In the genomic region with DNA sequence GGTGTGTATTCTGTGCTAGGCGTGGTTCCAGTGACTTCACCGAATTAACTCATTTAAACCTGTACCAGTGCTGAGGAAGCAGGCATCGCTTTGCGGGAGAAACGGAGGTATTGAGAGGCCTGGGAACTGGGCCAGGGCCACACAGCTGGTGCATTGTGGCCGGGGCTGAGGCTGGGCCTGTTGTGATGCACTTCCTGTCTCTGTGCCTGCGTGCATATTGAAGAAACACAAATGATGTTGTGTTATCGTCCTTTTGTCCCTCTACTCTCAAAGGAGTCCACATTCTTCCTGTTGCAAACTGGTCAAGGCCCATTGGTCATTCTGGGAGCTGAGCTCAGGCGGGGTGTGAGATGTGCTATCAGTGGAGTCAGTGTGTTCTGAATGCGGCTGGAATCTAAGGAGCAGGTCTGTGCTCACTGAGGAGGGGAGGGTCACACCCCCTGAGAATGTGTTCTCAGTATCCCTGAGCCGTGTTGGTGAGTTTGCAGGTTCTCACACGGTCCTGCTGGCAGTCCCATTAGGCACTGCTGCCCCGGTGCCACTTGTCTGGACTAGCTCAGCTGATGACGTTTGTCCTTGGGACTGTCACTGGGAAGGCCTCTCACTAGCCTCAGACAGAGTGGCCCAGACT, we compare ENCODE assay signal across 8 cellular contexts.
DNase-seq lines count a peak whose midpoint lies in the region; ATAC-seq and TF ChIP-seq lines count a peak whose summit lies in the region.

No MANE protein-coding gene starts in this region.

- TF ChIP-seq CTCF in right atrium auricular region (IDR thresholded peaks at IDR 0.05) (no peak), spleen (IDR thresholded peaks at IDR 0.05 in 8 of 11, conservative IDR thresholded peaks at IDR 0.05 in 3 of 11) (no peak)

- no peaks in the 10 kb centered on the region for H3K9me3 Mint-ChIP-seq in activated naive CD8-positive, alpha-beta T cell (ENCODE audit: low read depth)

- peaks cover 85% of the 10 kb centered on the region for H3K4me1 Mint-ChIP-seq in activated naive CD8-positive, alpha-beta T cell (ENCODE audit: low read depth)

- H3K27me3 ChIP-seq in right atrium auricular region (no peaks in the 10 kb centered on the region), spleen (replicated peaks in 1 of 7) (no peaks in the 10 kb centered on the region)

- DNase-seq in DMS79 treated with DMSO at 0.1 percent for 48 hours (lab: John Stamatoyannopoulos, UW) = peak; percentile 38
- DNase-seq in DMS79 (lab: John Stamatoyannopoulos, UW) = no peak
- DNase-seq in KBM-7 = peak; percentile 67
- DNase-seq in right atrium auricular region (ENCODE audit: low spot score) = peak; percentile 67
- peak; percentile 88 for DNase-seq in spleen
- no peak for DNase-seq in GM19238 (ENCODE audit: insufficient read length, low spot score)

- no peaks in the 10 kb centered on the region for H3K36me3 ChIP-seq in right atrium auricular region
- peaks cover 0 to 46% (median under 1%) of the 10 kb centered on the region in 6 donors for H3K36me3 ChIP-seq in spleen

- ATAC-seq in HG02885 (IDR thresholded peaks at IDR 0.05; ENCODE audit: poor library complexity, unreplicated experiment) = no peak

- H3K27ac ChIP-seq in right atrium auricular region = peak overlapping the region; percentile 77 to 81
- peak overlapping the region; percentile 63 to 90 (median 80) for H3K27ac ChIP-seq in spleen

- TF ChIP-seq POLR2A in spleen (IDR thresholded peaks at IDR 0.05) = no peak

- no peaks in the 10 kb centered on the region for H3K27me3 Mint-ChIP-seq in activated naive CD8-positive, alpha-beta T cell

- H3K4me3 ChIP-seq in right atrium auricular region (no peak overlapping the region), spleen (peak overlapping the region in 1 of 8 donors; percentile 4)

- H3K9me3 ChIP-seq in right atrium auricular region (no peaks in the 10 kb centered on the region), spleen (peaks cover 0 to 8% (median 0%) of the 10 kb centered on the region in 8 donors)

- 29 to 42% (median 35%) methylated on average over 14 of the region's 14 CpGs for WGBS in spleen, 5 donors

- H3K4me1 ChIP-seq in right atrium auricular region (peaks cover 0 to 41% of the 10 kb centered on the region in 2 donors), spleen (peaks cover 29 to 76% (median 51%) of the 10 kb centered on the region in 6 donors)

- H3K27ac Mint-ChIP-seq in activated naive CD8-positive, alpha-beta T cell = peak overlapping the region; percentile 66

- H3K36me3 Mint-ChIP-seq in activated naive CD8-positive, alpha-beta T cell = peaks cover 13% of the 10 kb centered on the region

- intact Hi-C loops in spleen (cut with DNase I; ENCODE audit: low total_unique reads) = no loop called here

- in situ Hi-C loops in KBM-7 (cut with MboI; ENCODE audit: low pct_unique_long_range_greater_than_20kb, low sequenced_read_pairs) = no loop called here

- peak overlapping the region; percentile 74 for H3K4me3 Mint-ChIP-seq in activated naive CD8-positive, alpha-beta T cell

Comparison
In these comparisons a context has a peak if more than half of its experiments do, and no peak if none do; other contexts are left out.
1. DNase-seq: peak in DMS79 treated with DMSO at 0.1 percent for 48 hours (single experiment), KBM-7 (single experiment), right atrium auricular region (single experiment) and spleen (single experiment); none in DMS79 (single experiment) and GM19238 (single experiment).